ENCODE assay signal across 23 cellular contexts in the genomic region with DNA sequence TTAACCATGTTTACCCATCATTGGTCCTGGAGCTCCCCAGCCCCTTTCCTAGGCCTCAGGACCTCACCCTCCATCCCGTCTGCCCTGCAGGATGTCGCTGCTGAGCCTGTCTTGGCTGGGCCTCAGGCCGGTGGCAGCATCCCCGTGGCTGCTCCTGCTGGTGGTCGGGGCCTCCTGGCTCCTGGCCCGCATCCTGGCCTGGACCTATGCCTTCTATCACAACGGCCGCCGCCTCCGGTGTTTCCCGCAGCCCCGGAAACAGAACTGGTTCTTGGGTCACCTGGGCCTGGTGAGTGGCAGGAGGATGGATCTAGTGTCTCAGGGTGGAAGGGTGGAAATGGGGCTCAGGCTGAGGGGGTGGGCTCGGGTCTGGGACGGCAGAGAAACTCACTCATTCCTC. TPM values are rescaled to one million over a fixed set of nuclear protein-coding genes. Genes with fewer than 3 reads are reported as not detected.
DNase-seq lines count a peak whose midpoint lies in the region; ATAC-seq and TF ChIP-seq lines count a peak whose summit lies in the region.
"Had no signal": no experiment of that assay in that cellular context is flagged by ENCODE, and none has a peak within 500 bp of the region (broad histone marks: within the 10 kb centered on the region; RNA-seq: fewer than 3 reads in every experiment).

No MANE protein-coding gene starts in this region.

- no peak for TF ChIP-seq CTCF in PC-9 (conservative IDR thresholded peaks at IDR 0.05)
- TF ChIP-seq CTCF in endothelial cell (IDR thresholded peaks at IDR 0.05; ENCODE audit: unreplicated experiment), result no peak

- DNase-seq in activated T-cell treated with anti-CD3 and anti-CD28 coated beads, Interleukin-2, amount 50 U/mL, for 24 hours, result no peak
- DNase-seq in activated T-cell treated with anti-CD3 and anti-CD28 coated beads for 4 hours (no peak), PC-9 (no peak), endothelial cell (ENCODE audit: low spot score) (no peak), GM19240 (ENCODE audit: insufficient read length, low spot score) (no peak)
- no peak for DNase-seq in activated T-cell treated with anti-CD3 and anti-CD28 coated beads, Interleukin-2, amount 50 U/mL, for 72 hours
- DNase-seq: CD4-positive, CD25-positive, alpha-beta regulatory T cell; CD8-positive, alpha-beta memory T cell; COR-L47; DMS 273 treated with DMSO at 0.1 percent for 48 hours; DMS53; DND-41; EL; HFFc6; IMR-90 had no signal

- CTCF ChIA-PET in PC-9 (lab: Charles Lee), result no interaction called here

- H3K9me3 ChIP-seq in PC-9 (ENCODE audit: insufficient read depth, low read depth), result no peaks in the 10 kb centered on the region
- H3K9me3 ChIP-seq: BLaER1 treated with 17β-estradiol and CSF1 and Interleukin-3, amounts not matched to agents 10 nM and 100 nM had no signal

- H3K36me3 ChIP-seq in PC-9 (ENCODE audit: low read depth), result no peaks in the 10 kb centered on the region
- H3K36me3 ChIP-seq: BLaER1 treated with 17β-estradiol and CSF1 and Interleukin-3, amounts not matched to agents 10 nM and 100 nM had no signal

- intact Hi-C loops in PC-9 (cut with micrococcal nuclease; ENCODE audit: unreplicated experiment), result no loop called here

- H3K36me3 Mint-ChIP-seq in activated T-cell treated with anti-CD3 and anti-CD28 coated beads, Interleukin-2, amount 50 U/mL, for 24 hours (ENCODE audit: low read depth), result no peaks in the 10 kb centered on the region
- H3K36me3 Mint-ChIP-seq in endothelial cell (ENCODE audit: low read depth, unreplicated experiment), result peaks cover 32% of the 10 kb centered on the region
- no peaks in the 10 kb centered on the region for H3K36me3 Mint-ChIP-seq in stimulated activated memory B cell treated with anti-CD40 and anti-IgM and Interleukin-4, amounts not matched to agents 10 μg/mL and 1 μg/mL and 100 μg/mL, for 72 hours
- H3K36me3 Mint-ChIP-seq in activated T-cell treated with anti-CD3 and anti-CD28 coated beads, Interleukin-2, amount 50 U/mL, for 72 hours (ENCODE audit: insufficient read depth in 2 of 2), result peaks cover 2 to 7% of the 10 kb centered on the region in 2 donors
- H3K36me3 Mint-ChIP-seq: CD4-positive, CD25-positive, alpha-beta regulatory T cell had no signal

- peaks cover 3% of the 10 kb centered on the region for H3K9me3 Mint-ChIP-seq in activated T-cell treated with anti-CD3 and anti-CD28 coated beads, Interleukin-2, amount 50 U/mL, for 24 hours
- H3K9me3 Mint-ChIP-seq in endothelial cell (ENCODE audit: unreplicated experiment), result peaks cover 43% of the 10 kb centered on the region
- H3K9me3 Mint-ChIP-seq in stimulated activated memory B cell treated with anti-CD40 and anti-IgM and Interleukin-4, amounts not matched to agents 10 μg/mL and 1 μg/mL and 100 μg/mL, for 72 hours, result peaks cover 4% of the 10 kb centered on the region
- H3K9me3 Mint-ChIP-seq in activated T-cell treated with anti-CD3 and anti-CD28 coated beads, Interleukin-2, amount 50 U/mL, for 72 hours, result peaks cover 5 to 6% of the 10 kb centered on the region in 2 donors
- H3K9me3 Mint-ChIP-seq: CD8-positive, alpha-beta memory T cell had no signal

- H3K27me3 ChIP-seq in PC-9 (ENCODE audit: insufficient read depth, low read depth), result no peaks in the 10 kb centered on the region
- H3K27me3 ChIP-seq: BLaER1 treated with 17β-estradiol and CSF1 and Interleukin-3, amounts not matched to agents 10 nM and 100 nM had no signal

- H3K27ac Mint-ChIP-seq in activated T-cell treated with anti-CD3 and anti-CD28 coated beads, Interleukin-2, amount 50 U/mL, for 24 hours, result peak overlapping the region; percentile 79
- H3K27ac Mint-ChIP-seq in endothelial cell (ENCODE audit: unreplicated experiment), result no peak overlapping the region
- no peak overlapping the region for H3K27ac Mint-ChIP-seq in stimulated activated memory B cell treated with anti-CD40 and anti-IgM and Interleukin-4, amounts not matched to agents 10 μg/mL and 1 μg/mL and 100 μg/mL, for 72 hours
- H3K27ac Mint-ChIP-seq in activated T-cell treated with anti-CD3 and anti-CD28 coated beads, Interleukin-2, amount 50 U/mL, for 72 hours, result no peak overlapping the region
- H3K27ac Mint-ChIP-seq: B cell; CD4-positive, CD25-positive, alpha-beta regulatory T cell; GM23338; HFFc6 had no signal

- no peaks in the 10 kb centered on the region for H3K9me2 ChIP-seq in PC-9 (ENCODE audit: insufficient read depth)

- no peak overlapping the region for H3K4me3 ChIP-seq in PC-9
- H3K4me3 ChIP-seq: BLaER1 treated with 17β-estradiol and CSF1 and Interleukin-3, amounts not matched to agents 10 nM and 100 nM; GM12878; GM23338 had no signal

- H3K4me3 Mint-ChIP-seq in activated T-cell treated with anti-CD3 and anti-CD28 coated beads, Interleukin-2, amount 50 U/mL, for 24 hours, result no peak overlapping the region
- peak overlapping the region; percentile 34 for H3K4me3 Mint-ChIP-seq in endothelial cell (ENCODE audit: unreplicated experiment)
- no peak overlapping the region for H3K4me3 Mint-ChIP-seq in stimulated activated memory B cell treated with anti-CD40 and anti-IgM and Interleukin-4, amounts not matched to agents 10 μg/mL and 1 μg/mL and 100 μg/mL, for 72 hours
- H3K4me3 Mint-ChIP-seq in activated T-cell treated with anti-CD3 and anti-CD28 coated beads, Interleukin-2, amount 50 U/mL, for 72 hours, result no peak overlapping the region
- H3K4me3 Mint-ChIP-seq: B cell; CD4-positive, CD25-positive, alpha-beta regulatory T cell; CD8-positive, alpha-beta memory T cell; GM23338; HFFc6 had no signal

- no peak overlapping the region for H2AFZ ChIP-seq in PC-9
- H2AFZ ChIP-seq: GM23338 had no signal

- no TSS peak for BruUV-seq in PC-9 (replicated peaks; lab: Mats Ljungman, UMichigan)

- no peaks in the 10 kb centered on the region for H3K4me1 Mint-ChIP-seq in activated T-cell treated with anti-CD3 and anti-CD28 coated beads, Interleukin-2, amount 50 U/mL, for 24 hours (ENCODE audit: low read depth)
- no peaks in the 10 kb centered on the region for H3K4me1 Mint-ChIP-seq in endothelial cell (ENCODE audit: unreplicated experiment)
- no peaks in the 10 kb centered on the region for H3K4me1 Mint-ChIP-seq in stimulated activated memory B cell treated with anti-CD40 and anti-IgM and Interleukin-4, amounts not matched to agents 10 μg/mL and 1 μg/mL and 100 μg/mL, for 72 hours
- H3K4me1 Mint-ChIP-seq in activated T-cell treated with anti-CD3 and anti-CD28 coated beads, Interleukin-2, amount 50 U/mL, for 72 hours (ENCODE audit: low read depth), result no peaks in the 10 kb centered on the region
- H3K4me1 Mint-ChIP-seq: B cell; CD4-positive, CD25-positive, alpha-beta regulatory T cell; CD8-positive, alpha-beta memory T cell; GM23338 had no signal

- POLR2A ChIA-PET in PC-9 (lab: Charles Lee; ENCODE audit: unreplicated experiment), result no interaction called here

- no peaks in the 10 kb centered on the region for H4K20me1 ChIP-seq in PC-9 (ENCODE audit: insufficient read depth)
- H4K20me1 ChIP-seq: BLaER1 treated with 17β-estradiol and CSF1 and Interleukin-3, amounts not matched to agents 10 nM and 100 nM had no signal

- H3F3A ChIP-seq in PC-9 (ENCODE audit: insufficient read depth, low read depth), result peaks cover 6% of the 10 kb centered on the region; the same call in 1 of the 2 replicates

- H3K27me3 Mint-ChIP-seq in activated T-cell treated with anti-CD3 and anti-CD28 coated beads, Interleukin-2, amount 50 U/mL, for 24 hours, result peaks cover 31% of the 10 kb centered on the region
- peaks cover 16% of the 10 kb centered on the region for H3K27me3 Mint-ChIP-seq in endothelial cell (ENCODE audit: unreplicated experiment)
- H3K27me3 Mint-ChIP-seq in stimulated activated memory B cell treated with anti-CD40 and anti-IgM and Interleukin-4, amounts not matched to agents 10 μg/mL and 1 μg/mL and 100 μg/mL, for 72 hours, result peaks cover 54% of the 10 kb centered on the region
- H3K27me3 Mint-ChIP-seq in activated T-cell treated with anti-CD3 and anti-CD28 coated beads, Interleukin-2, amount 50 U/mL, for 72 hours (ENCODE audit: low read depth), result peaks cover 10% of the 10 kb centered on the region

- no peak overlapping the region for H3K27ac ChIP-seq in PC-9
- H3K27ac ChIP-seq: BLaER1 treated with 17β-estradiol and CSF1 and Interleukin-3, amounts not matched to agents 10 nM and 100 nM; HL-60 had no signal

- ATAC-seq in stimulated activated memory B cell treated with anti-CD40 and anti-IgM and Interleukin-4, amounts not matched to agents 10 μg/mL and 1 μg/mL and 100 μg/mL, for 72 hours, result peak; percentile 24
- no peak for ATAC-seq in activated T-cell treated with anti-CD3 and anti-CD28 coated beads, Interleukin-2, amount 50 U/mL, for 72 hours (replicated peaks in 1 of 2)
- ATAC-seq: GM12878, GM23338 had no signal

- H3K79me2 ChIP-seq in PC-9 (ENCODE audit: low read depth), result no peaks in the 10 kb centered on the region

- H3K4me1 ChIP-seq in PC-9 (replicated peaks; ENCODE audit: insufficient read depth), result peaks cover 30% of the 10 kb centered on the region

- H3K4me2 ChIP-seq in PC-9, result 0 out of 2 replicates have a peak overlapping the region, but pooled peaks have one; percentile 37
- H3K4me2 ChIP-seq: GM23338 had no signal

RNA-seq across cellular contexts. Expression of a gene that starts 0.5 kb away (rescaled TPM):
- total RNA-seq in PC-9 (2021), result not detected in 2 replicates
- total RNA-seq in endothelial cell (ENCODE audit: unreplicated experiment), result not detected
- total RNA-seq in activated T-cell treated with anti-CD3 and anti-CD28 coated beads, Interleukin-2, amount 50 U/mL, for 72 hours, result not detected
- total RNA-seq: A172; B cell; CD4-positive, CD25-positive, alpha-beta regulatory T cell; CD8-positive, alpha-beta memory T cell; G401; GM12878; GM23338; HFFc6; IMR-90 had no signal

RNA-seq across cellular contexts. Expression of a gene that starts 25.2 kb away (rescaled TPM):
- total RNA-seq in PC-9 (2021) (57.6 and 70.7 TPM in 2 replicates), endothelial cell (ENCODE audit: unreplicated experiment) (not detected)
- 1 to 10 TPM in 1 of 2 donors, under 1 TPM in 1; 0.30 to 1.7 TPM for total RNA-seq in activated T-cell treated with anti-CD3 and anti-CD28 coated beads, Interleukin-2, amount 50 U/mL, for 72 hours
- total RNA-seq: B cell; CD4-positive, CD25-positive, alpha-beta regulatory T cell; G401; GM23338; HFFc6; IMR-90 had no signal

RNA-seq across cellular contexts. Expression of a gene that starts 57.4 kb away (rescaled TPM):
- total RNA-seq in PC-9 (2021), result 5.7 and 8.1 TPM in 2 replicates
- not detected for total RNA-seq in endothelial cell (ENCODE audit: unreplicated experiment)
- total RNA-seq in activated T-cell treated with anti-CD3 and anti-CD28 coated beads, Interleukin-2, amount 50 U/mL, for 72 hours, result under 1 TPM in 1 of 2 donors, not detected in 1; 0.16 TPM
- total RNA-seq: B cell; CD4-positive, CD25-positive, alpha-beta regulatory T cell; GM12878; GM23338; HFFc6; IMR-90 had no signal

Comparison
In these comparisons a context has a peak if more than half of its experiments do, and no peak if none do; other contexts are left out.
1. RNA of a gene that starts 25.2 kb away (total RNA-seq): 57.6 to 70.7 TPM in PC-9; 0.30 to 1.7 TPM in activated T-cell treated with anti-CD3 and anti-CD28 coated beads, Interleukin-2, amount 50 U/mL, for 72 hours and not detected in endothelial cell (single experiment); every median in the first group is over 10 times any median in the second.